ENCODE assay signal across 37 cellular contexts in genomic region chr1:8981169-8981568, GRCh38. TPM values are rescaled to one million over a fixed set of nuclear protein-coding genes. Genes with fewer than 3 reads are reported as not detected.
"Had no signal": no experiment of that assay in that cellular context is flagged by ENCODE, and none has a peak within 500 bp of the region (broad histone marks: within the 10 kb centered on the region; RNA-seq: fewer than 3 reads in every experiment).

No MANE protein-coding gene starts in this region.

- H3K4me1 ChIP-seq: ascending aorta, breast epithelium, colonic mucosa had no signal

- DNase-seq: activated CD4-positive, alpha-beta memory T cell treated with anti-CD3 and anti-CD28 coated beads for 36 hours; activated CD4-positive, alpha-beta T cell treated with anti-CD3 and anti-CD28 coated beads for 36 hours; activated CD4-positive, alpha-beta T cell treated with anti-CD3 and anti-CD28 coated beads, Interleukin-2, amount 10 ng/mL, durations not matched to agents 24 days and 14 days; activated CD4-positive, CD25-positive, alpha-beta regulatory T cell; activated CD4-positive, CD25-positive, alpha-beta regulatory T cell treated with anti-CD3 and anti-CD28 coated beads, Interleukin-2, amount 50 U/mL, for 72 hours; activated CD8-positive, alpha-beta memory T cell treated with anti-CD3 and anti-CD28 coated beads, Interleukin-2, amount 10 ng/mL, durations not matched to agents 7 days and 5 days; activated CD8-positive, alpha-beta memory T cell treated with anti-CD3 and anti-CD28 coated beads, Interleukin-2, amount 50 U/mL, for 4 hours; activated CD8-positive, alpha-beta T cell treated with anti-CD3 and anti-CD28 coated beads, Interleukin-2, amount 10 ng/mL, durations not matched to agents 7 days and 5 days; activated effector memory CD4-positive, alpha-beta T cell treated with anti-CD3 and anti-CD28 coated beads, Interleukin-2, amount 50 U/mL, for 16 hours; activated naive CD4-positive, alpha-beta T cell treated with anti-CD3 and anti-CD28 coated beads for 36 hours; activated naive CD8-positive, alpha-beta T cell treated with anti-CD3 and anti-CD28 coated beads, Interleukin-2, amount 10 ng/mL, durations not matched to agents 7 days and 5 days; activated T-cell treated with anti-CD3 and anti-CD28 coated beads, Interleukin-2, amount 50 U/mL, for 1 hour; activated T-cell treated with anti-CD3 and anti-CD28 coated beads, Interleukin-2, amount 50 U/mL, for 48 hours; central memory CD4-positive, alpha-beta T cell; cerebellar nuclear complex; colonic mucosa; effector CD8-positive, alpha-beta T cell; esophagus squamous epithelium; foreskin melanocyte; heart right ventricle; T-helper 2 cell had no signal

- H3K27ac Mint-ChIP-seq: activated CD4-positive, alpha-beta memory T cell treated with anti-CD3 and anti-CD28 coated beads for 36 hours; activated CD4-positive, alpha-beta T cell treated with anti-CD3 and anti-CD28 coated beads for 36 hours; activated CD4-positive, alpha-beta T cell treated with anti-CD3 and anti-CD28 coated beads, Interleukin-2, amount 10 ng/mL, durations not matched to agents 24 days and 14 days; activated CD8-positive, alpha-beta memory T cell treated with anti-CD3 and anti-CD28 coated beads, Interleukin-2, amount 10 ng/mL, durations not matched to agents 7 days and 5 days; activated CD8-positive, alpha-beta T cell treated with anti-CD3 and anti-CD28 coated beads, Interleukin-2, amount 10 ng/mL, durations not matched to agents 7 days and 5 days; activated naive CD4-positive, alpha-beta T cell treated with anti-CD3 and anti-CD28 coated beads for 36 hours; activated naive CD4-positive, alpha-beta T cell treated with anti-CD3 and anti-CD28 coated beads, Interleukin-2, amount 50 U/mL, for 24 hours; activated naive CD8-positive, alpha-beta T cell treated with anti-CD3 and anti-CD28 coated beads, Interleukin-2, amount 10 ng/mL, durations not matched to agents 7 days and 5 days; activated T-helper 1 cell treated with anti-CD3 and anti-CD28 coated beads, Interleukin-12 subunit alpha, Interleukin-12 subunit beta, Interleukin-2, Interleukin-4 antibody, amounts not matched to agents 30 ng/mL and 10 ng/mL and 1 ng/mL, durations not matched to agents 14 hours and 24 hours and 36 hours; activated T-helper 2 cell treated with anti-CD3 and anti-CD28 coated beads, Interferon-gamma antibody, Interleukin-2, Interleukin-4, amounts not matched to agents 10 μg/mL and 5 μg/mL and 100 μg/mL, durations not matched to agents 14 hours and 24 hours and 36 hours; brain had no signal

- H3K36me3 Mint-ChIP-seq: activated CD4-positive, alpha-beta memory T cell treated with anti-CD3 and anti-CD28 coated beads for 36 hours; activated CD8-positive, alpha-beta memory T cell treated with anti-CD3 and anti-CD28 coated beads, Interleukin-2, amount 10 ng/mL, durations not matched to agents 7 days and 5 days; activated naive CD4-positive, alpha-beta T cell treated with anti-CD3 and anti-CD28 coated beads, Interleukin-2, amount 50 U/mL, for 24 hours; brain had no signal

- FAIRE-seq: endometrium, endothelial cell of umbilical vein had no signal

- H3K9me3 Mint-ChIP-seq: activated CD4-positive, alpha-beta memory T cell treated with anti-CD3 and anti-CD28 coated beads for 36 hours; activated naive CD4-positive, alpha-beta T cell treated with anti-CD3 and anti-CD28 coated beads for 36 hours; activated naive CD4-positive, alpha-beta T cell treated with anti-CD3 and anti-CD28 coated beads, Interleukin-2, amount 50 U/mL, for 24 hours had no signal

- ATAC-seq: activated CD4-positive, alpha-beta T cell treated with anti-CD3 and anti-CD28 coated beads for 36 hours; activated CD8-positive, alpha-beta memory T cell treated with anti-CD3 and anti-CD28 coated beads, Interleukin-2, amount 10 ng/mL, durations not matched to agents 7 days and 5 days; activated CD8-positive, alpha-beta T cell treated with anti-CD3 and anti-CD28 coated beads, Interleukin-2, amount 10 ng/mL, durations not matched to agents 7 days and 5 days; gastroesophageal sphincter; heart right ventricle had no signal

- H3K9me3 ChIP-seq: ascending aorta, breast epithelium, colonic mucosa, esophagus squamous epithelium had no signal

- H3K4me3 ChIP-seq: ascending aorta, breast epithelium, cardiac muscle cell, colonic mucosa, esophagus squamous epithelium, gastroesophageal sphincter, heart right ventricle had no signal

- H3K27ac ChIP-seq: ascending aorta, breast epithelium, cardiac muscle cell, colonic mucosa, epithelial cell of prostate, esophagus squamous epithelium, gastroesophageal sphincter, heart right ventricle had no signal

- H3K27me3 ChIP-seq: ascending aorta, breast epithelium, cardiac muscle cell, colonic mucosa, esophagus squamous epithelium, gastroesophageal sphincter, heart right ventricle had no signal

- H3K36me3 ChIP-seq: ascending aorta, breast epithelium, cardiac muscle cell, colonic mucosa, esophagus squamous epithelium, gastroesophageal sphincter, heart right ventricle had no signal

RNA-seq across cellular contexts. Expression of gene CA6, which starts 35.5 kb away (rescaled TPM):
- total RNA-seq: ascending aorta, breast epithelium, cardiac muscle cell, colonic mucosa, dermis microvascular lymphatic vessel endothelial cell, endothelial cell of umbilical vein, esophagus squamous epithelium, fibroblast of lung, fibroblast of villous mesenchyme, gastroesophageal sphincter, glomerular endothelial cell had no signal

RNA-seq across cellular contexts. Expression of gene SLC2A7, which starts 45.1 kb away (rescaled TPM):
- total RNA-seq: activated CD4-positive, alpha-beta memory T cell treated with anti-CD3 and anti-CD28 coated beads for 36 hours; activated CD4-positive, alpha-beta T cell treated with anti-CD3 and anti-CD28 coated beads for 36 hours; activated CD4-positive, alpha-beta T cell treated with anti-CD3 and anti-CD28 coated beads, Interleukin-2, amount 10 ng/mL, durations not matched to agents 24 days and 14 days; activated CD8-positive, alpha-beta memory T cell treated with anti-CD3 and anti-CD28 coated beads for 36 hours; activated CD8-positive, alpha-beta memory T cell treated with anti-CD3 and anti-CD28 coated beads, Interleukin-2, amount 10 ng/mL, durations not matched to agents 7 days and 5 days; activated naive CD4-positive, alpha-beta T cell treated with anti-CD3 and anti-CD28 coated beads for 36 hours; activated T-helper 1 cell treated with anti-CD3 and anti-CD28 coated beads, Interleukin-12 subunit alpha, Interleukin-12 subunit beta, Interleukin-2, Interleukin-4 antibody, amounts not matched to agents 30 ng/mL and 10 ng/mL and 1 ng/mL, durations not matched to agents 14 hours and 24 hours and 36 hours; activated T-helper 2 cell treated with anti-CD3 and anti-CD28 coated beads, Interferon-gamma antibody, Interleukin-2, Interleukin-4, amounts not matched to agents 10 μg/mL and 5 μg/mL and 100 μg/mL, durations not matched to agents 14 hours and 24 hours and 36 hours; ascending aorta; breast epithelium; cardiac muscle cell; colonic mucosa; endothelial cell of umbilical vein; fibroblast of lung; fibroblast of villous mesenchyme; glomerular endothelial cell had no signal
